In the genomic region with DNA sequence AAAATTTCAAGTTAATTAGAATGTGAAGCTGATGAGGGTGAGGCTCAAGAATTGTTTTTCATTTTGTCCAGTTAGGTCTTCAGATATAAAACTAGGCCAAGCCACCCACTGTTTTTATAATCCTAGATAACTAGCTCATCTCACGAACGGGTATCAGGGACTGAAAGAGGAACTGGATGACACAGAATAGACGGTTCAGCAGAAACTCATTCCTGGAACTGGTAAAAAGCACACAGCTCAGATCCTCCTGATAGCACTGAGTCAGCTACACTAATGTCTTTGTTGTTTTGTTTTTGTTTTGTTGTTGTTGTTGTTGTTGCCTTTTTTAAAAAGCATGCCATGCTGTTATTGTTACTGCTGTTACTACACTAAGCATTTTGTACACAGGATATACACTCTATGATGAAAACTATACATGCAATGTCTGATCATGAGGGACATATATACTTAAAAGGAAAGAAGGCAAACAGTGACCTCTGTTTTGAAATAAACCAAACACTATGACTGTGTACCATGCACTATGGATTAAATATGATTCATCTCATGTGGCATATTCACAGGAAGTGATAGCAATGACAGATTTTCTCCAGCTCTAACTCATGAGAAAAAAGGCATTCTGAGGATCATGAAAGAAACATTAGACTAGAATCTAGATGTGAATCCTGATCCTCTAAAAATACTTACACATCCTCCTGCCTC, we compare ENCODE assay signal across 1 cellular context.
TF ChIP-seq lines count a peak whose summit lies in the region.

No MANE protein-coding gene starts in this region.

TF ChIP-seq in IMR-90, 13 proteins besides CTCF, POLR2A, EP300 and RAD21:
- TF ChIP-seq BHLHE40 (IDR thresholded peaks at IDR 0.05; ENCODE audit: low read depth, low read length) (peak; percentile 48; the same call in 1 of the 2 replicates), FOS (IDR thresholded peaks at IDR 0.05; ENCODE audit: low read depth, low read length) (peak; percentile 53; the same call in 1 of the 2 replicates), RFX5 (IDR thresholded peaks at IDR 0.05; ENCODE audit: low read depth, low read length) (no peak), CEBPB (IDR thresholded peaks at IDR 0.05; ENCODE audit: low read depth, low read length) (peak; percentile 54; the same call in 1 of the 2 replicates)
TF ChIP-seq in IMR-90: peak in this region for 3.
